Comparison of ENCODE assay signal across 8 cellular contexts in the genomic region with DNA sequence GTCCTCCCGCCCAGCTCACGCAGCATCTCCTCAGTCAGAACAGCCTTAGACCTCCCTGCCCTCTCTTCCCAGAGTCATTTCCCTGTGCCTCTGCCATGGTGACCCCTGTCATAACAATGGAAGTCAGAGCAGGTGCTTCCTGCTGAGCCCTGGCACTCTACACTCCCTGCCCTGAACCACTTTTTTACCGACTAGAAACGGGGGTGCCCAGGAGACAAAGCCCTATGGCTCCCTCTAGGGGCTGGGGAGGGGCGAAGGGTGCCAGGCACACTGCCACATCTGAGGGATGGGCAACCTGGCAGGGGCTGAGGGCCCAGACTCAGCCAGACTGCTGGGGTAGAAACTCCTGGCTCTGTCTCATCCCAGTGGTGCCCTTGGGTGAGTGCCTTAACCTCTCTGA. TPM values are rescaled to one million over a fixed set of nuclear protein-coding genes. Genes with fewer than 3 reads are reported as not detected.
DNase-seq lines count a peak whose midpoint lies in the region; ATAC-seq and TF ChIP-seq lines count a peak whose summit lies in the region.

No MANE protein-coding gene starts in this region.

- peak overlapping the region in 1 of 2 donors; percentile 78 for H3K27ac Mint-ChIP-seq in activated naive CD4-positive, alpha-beta T cell treated with anti-CD3 and anti-CD28 coated beads, Interleukin-2, amount 50 U/mL, for 72 hours

- no TSS peak for BruUV-seq in HCT116 (replicated peaks; lab: Mats Ljungman, UMichigan)
- BruUV-seq in OCI-LY7 (replicated peaks; lab: Mats Ljungman, UMichigan): no TSS peak

- H3K36me3 ChIP-seq in BE2C (no peaks in the 10 kb centered on the region), HCT116 (ENCODE audit: control insufficient read depth in 1 of 2, insufficient read depth in 2 of 2, low read length in 2 of 2) (no peaks in the 10 kb centered on the region), OCI-LY7 (ENCODE audit: insufficient read depth, low read length) (peaks cover 75% of the 10 kb centered on the region), left lung (peaks cover 0 to 19% of the 10 kb centered on the region in 2 donors)

- ATAC-seq in HCT116: peak; percentile 86
- ATAC-seq in activated naive CD4-positive, alpha-beta T cell treated with anti-CD3 and anti-CD28 coated beads, Interleukin-2, amount 50 U/mL, for 72 hours: peak; percentile 51 to 69
- ATAC-seq in left lung: peak; percentile 66
- no peak for ATAC-seq in GM21723 (IDR thresholded peaks at IDR 0.05; ENCODE audit: unreplicated experiment)
- no peak for ATAC-seq in GM21737 (IDR thresholded peaks at IDR 0.05; ENCODE audit: unreplicated experiment)

- H3K9me2 ChIP-seq in HCT116 (ENCODE audit: insufficient read depth) (no peaks in the 10 kb centered on the region), OCI-LY7 (ENCODE audit: insufficient read depth, low read length) (no peaks in the 10 kb centered on the region)

- H3K9me3 Mint-ChIP-seq in activated naive CD4-positive, alpha-beta T cell treated with anti-CD3 and anti-CD28 coated beads, Interleukin-2, amount 50 U/mL, for 72 hours: no peaks in the 10 kb centered on the region

- RAD21 ChIA-PET in HCT116 (lab: Charles Lee; ENCODE audit: low non-redundant PET in 1 of 2, low total read pairs in 2 of 2, uncharacterized antibody in 2 of 2, unreplicated experiment in 2 of 2): interaction anchor here in 1 of 2 experiments (0.6 kb wide), 1 partner anchor 32 kb away, joined by 3 read pairs; no protein-coding TSS in a partner anchor

- POLR2A ChIA-PET in HCT116 (lab: Charles Lee): interaction anchor here (0.6 kb wide), 1 partner anchor 15 kb away, joined by 3 read pairs; no protein-coding TSS in a partner anchor
- POLR2A ChIA-PET in OCI-LY7 (lab: Charles Lee): no interaction called here

- peaks cover 0 to 21% of the 10 kb centered on the region in 2 donors for H3K36me3 Mint-ChIP-seq in activated naive CD4-positive, alpha-beta T cell treated with anti-CD3 and anti-CD28 coated beads, Interleukin-2, amount 50 U/mL, for 72 hours

- H3K4me2 ChIP-seq in HCT116 (ENCODE audit: low read length) (0 out of 2 replicates have a peak overlapping the region, but pooled peaks have one; percentile 29), OCI-LY7 (ENCODE audit: low read length) (no peak overlapping the region)

- H3K79me2 ChIP-seq in HCT116 (ENCODE audit: insufficient read depth, low read length) (no peaks in the 10 kb centered on the region), OCI-LY7 (ENCODE audit: insufficient read depth, low read depth, low read length) (no peaks in the 10 kb centered on the region)

- H3K27me3 ChIP-seq in BE2C (no peaks in the 10 kb centered on the region), HCT116 (ENCODE audit: insufficient read depth, low read length) (no peaks in the 10 kb centered on the region), left lung (peaks cover 0 to 20% of the 10 kb centered on the region in 2 donors)

- H4K20me1 ChIP-seq in HCT116 (ENCODE audit: insufficient read depth): no peaks in the 10 kb centered on the region
- no peaks in the 10 kb centered on the region for H4K20me1 ChIP-seq in OCI-LY7 (ENCODE audit: insufficient read depth, low read length)

- TF ChIP-seq CTCF in BE2C (IDR thresholded peaks at IDR 0.05; ENCODE audit: low read depth, low read length) (peak; percentile 72), HCT116 (IDR thresholded peaks at IDR 0.05 in 2 of 3, conservative IDR thresholded peaks at IDR 0.05 in 1 of 3; ENCODE audit: borderline replicate concordance in 1 of 3, insufficient read depth in 1 of 3, low read depth in 2 of 3, low read length in 2 of 3) (peak; percentile 67 to 86 (median 84); a peak in 5 of 6 replicates), OCI-LY7 (conservative IDR thresholded peaks at IDR 0.05; ENCODE audit: low read length) (peak; percentile 77), left lung (IDR thresholded peaks at IDR 0.05) (peak in 1 of 2 donors; percentile 29)

- H3K4me1 ChIP-seq in BE2C (peaks cover 5% of the 10 kb centered on the region), HCT116 (ENCODE audit: control insufficient read depth in 1 of 2, insufficient read depth in 2 of 2, low read length in 2 of 2) (peaks cover 0 to 30% of the 10 kb centered on the region in 2 experiments; a peak in 2 of 4 replicates), OCI-LY7 (ENCODE audit: insufficient read depth, low read length, poor library complexity, severe bottlenecking) (peaks cover 31% of the 10 kb centered on the region), left lung (peaks cover 0 to 3% of the 10 kb centered on the region in 2 donors)

- DNase-seq in BE2C: peak; percentile 64
- no peak for DNase-seq in HCT116 (ENCODE audit: low read depth, low spot score)
- peak; percentile 46 for DNase-seq in OCI-LY7 (ENCODE audit: low spot score)
- DNase-seq in activated naive CD4-positive, alpha-beta T cell treated with anti-CD3 and anti-CD28 coated beads, Interleukin-2, amount 50 U/mL, for 72 hours (ENCODE audit: low spot score in 2 of 2): peak in 1 of 2 donors; percentile 56
- no peak for DNase-seq in left lung
- no peak for DNase-seq in islet precursor cell

- no peak for TF ChIP-seq POLR2A in HCT116 (IDR thresholded peaks at IDR 0.05; ENCODE audit: borderline replicate concordance, extremely low read depth, insufficient read depth, insufficient read length)

- intact Hi-C loops in HCT116 (cut with micrococcal nuclease): loop anchor here (10.0 kb wide), 1 partner anchor 98 kb away; the partner anchor contains the start of gene ATP1A3
- intact Hi-C loops in OCI-LY7 (cut with micrococcal nuclease; ENCODE audit: unreplicated experiment): no loop called here
- intact Hi-C loops in left lung (cut with DNase I): no loop called here

- CTCF ChIA-PET in HCT116 (lab: Charles Lee) (interaction anchor here (0.7 to 1.0 kb wide), 3 partner anchors 11 to 58 kb away, joined by 4 to 5 read pairs (median 4); partner anchors contain the start of gene ZNF574), OCI-LY7 (lab: Charles Lee; ENCODE audit: unreplicated experiment) (no interaction called here)

- H3K9ac ChIP-seq in HCT116 (ENCODE audit: low read length): no peak overlapping the region

- H3K4me3 ChIP-seq in BE2C (ENCODE audit: low read depth, low read length): no peak overlapping the region
- no peak overlapping the region for H3K4me3 ChIP-seq in HCT116 (replicated peaks in 1 of 2; ENCODE audit: low read depth in 1 of 2, low read length in 2 of 2)
- no peak overlapping the region for H3K4me3 ChIP-seq in OCI-LY7 (ENCODE audit: low read depth, low read length, poor library complexity, severe bottlenecking)
- H3K4me3 ChIP-seq in left lung: no peak overlapping the region

- H3K27ac ChIP-seq in HCT116 (ENCODE audit: low read depth, low read length): no peak overlapping the region
- no peak overlapping the region for H3K27ac ChIP-seq in OCI-LY7 (ENCODE audit: low read depth, low read length, poor library complexity, severe bottlenecking)
- H3K27ac ChIP-seq in left lung: no peak overlapping the region

- H3K9me3 ChIP-seq in BE2C (no peaks in the 10 kb centered on the region), HCT116 (ENCODE audit: control insufficient read depth in 1 of 2, insufficient read depth in 1 of 2, low read depth in 1 of 2, low read length in 2 of 2) (no peaks in the 10 kb centered on the region), OCI-LY7 (ENCODE audit: low read length) (no peaks in the 10 kb centered on the region), left lung (no peaks in the 10 kb centered on the region)

- peak; percentile 78 for TF ChIP-seq RAD21 in HCT116 (IDR thresholded peaks at IDR 0.05; ENCODE audit: low read depth)

- no peak overlapping the region for H2AFZ ChIP-seq in HCT116 (ENCODE audit: low read depth, low read length, poor library complexity, severe bottlenecking)
- no peak overlapping the region for H2AFZ ChIP-seq in OCI-LY7 (ENCODE audit: low read length)

TF ChIP-seq in HCT116, 20 proteins besides CTCF, POLR2A, EP300 and RAD21 (continues in another document):
- TF ChIP-seq, protein P1, sequence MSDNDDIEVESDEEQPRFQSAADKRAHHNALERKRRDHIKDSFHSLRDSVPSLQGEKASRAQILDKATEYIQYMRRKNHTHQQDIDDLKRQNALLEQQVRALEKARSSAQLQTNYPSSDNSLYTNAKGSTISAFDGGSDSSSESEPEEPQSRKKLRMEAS (IDR thresholded peaks at IDR 0.05): no peak
- TF ChIP-seq EZH2 (IDR thresholded peaks at IDR 0.05) (no peak), ZFX (IDR thresholded peaks at IDR 0.05) (no peak), TCF7L2 (IDR thresholded peaks at IDR 0.05; ENCODE audit: borderline replicate concordance, extremely low read depth, insufficient read depth, insufficient read length) (no peak), FOSL1 (IDR thresholded peaks at IDR 0.05; ENCODE audit: low read depth) (no peak)

RNA-seq across cellular contexts. Expression of gene ZNF574, which starts 16.4 kb away (rescaled TPM):
- 63.4 TPM for polyA plus RNA-seq in BE2C (2012; ENCODE audit: insufficient read depth, insufficient read length, low read depth)
- total RNA-seq in HCT116 (2021; ENCODE audit: unreplicated experiment) (24.6 TPM), OCI-LY7 (2022) (14.5 and 16.6 TPM in 2 replicates), left lung (10 to 100 TPM in 1 of 2 donors, 1 to 10 TPM in 1; 9.4 to 11.2 TPM)
- 22.3 and 25.0 TPM in 2 replicates for polyA plus RNA-seq in HCT116 (2012)
- 18.5 and 29.3 TPM in 2 replicates for total RNA-seq in OCI-LY7 (2014; rRNA removed; shearing (Covaris generic))
- 10 to 100 TPM; 12.5 to 13.9 TPM for total RNA-seq in activated naive CD4-positive, alpha-beta T cell treated with anti-CD3 and anti-CD28 coated beads, Interleukin-2, amount 50 U/mL, for 72 hours

RNA-seq across cellular contexts. Expression of gene GRIK5, which starts 22.3 kb away (rescaled TPM):
- 29.2 TPM for polyA plus RNA-seq in BE2C (2012; ENCODE audit: insufficient read depth, insufficient read length, low read depth)
- 1.7 TPM for total RNA-seq in HCT116 (2021; ENCODE audit: unreplicated experiment)
- polyA plus RNA-seq in HCT116 (2012): 1.4 and 1.5 TPM in 2 replicates
- total RNA-seq in OCI-LY7 (2014; rRNA removed; shearing (Covaris generic)): 0.73 and 0.77 TPM in 2 replicates
- 1.1 and 1.3 TPM in 2 replicates for total RNA-seq in OCI-LY7 (2022)
- total RNA-seq in activated naive CD4-positive, alpha-beta T cell treated with anti-CD3 and anti-CD28 coated beads, Interleukin-2, amount 50 U/mL, for 72 hours: 1 to 10 TPM; 3.5 to 4.0 TPM
- under 1 TPM; 0.29 to 0.81 TPM for total RNA-seq in left lung

RNA-seq across cellular contexts. Expression of gene POU2F2, which starts 39.9 kb away (rescaled TPM):
- polyA plus RNA-seq in BE2C (2012; ENCODE audit: insufficient read depth, insufficient read length, low read depth): 3.4 TPM
- 0.89 TPM for total RNA-seq in HCT116 (2021; ENCODE audit: unreplicated experiment)
- 0.44 and 0.56 TPM in 2 replicates for polyA plus RNA-seq in HCT116 (2012)
- total RNA-seq in OCI-LY7 (2014; rRNA removed; shearing (Covaris generic)): 28.6 and 33.5 TPM in 2 replicates
- 59.5 and 66.5 TPM in 2 replicates for total RNA-seq in OCI-LY7 (2022)
- 10 to 100 TPM; 34.2 to 39.6 TPM for total RNA-seq in activated naive CD4-positive, alpha-beta T cell treated with anti-CD3 and anti-CD28 coated beads, Interleukin-2, amount 50 U/mL, for 72 hours
- 10 to 100 TPM in 1 of 2 donors, 1 to 10 TPM in 1; 2.0 to 10.0 TPM for total RNA-seq in left lung

Comparison
In these comparisons a context has a peak if more than half of its experiments do, and no peak if none do; other contexts are left out.
1. DNase-seq: peak in BE2C (single experiment) and OCI-LY7 (single experiment); none in HCT116 (single experiment), left lung (0 of 2) and islet precursor cell (single experiment).
2. ATAC-seq: peak in HCT116 (single experiment), activated naive CD4-positive, alpha-beta T cell treated with anti-CD3 and anti-CD28 coated beads, Interleukin-2, amount 50 U/mL, for 72 hours (2 of 2) and left lung (single experiment); none in GM21723 (single experiment) and GM21737 (single experiment).